Comparison of ENCODE assay signal across 8 cellular contexts in the genomic region with DNA sequence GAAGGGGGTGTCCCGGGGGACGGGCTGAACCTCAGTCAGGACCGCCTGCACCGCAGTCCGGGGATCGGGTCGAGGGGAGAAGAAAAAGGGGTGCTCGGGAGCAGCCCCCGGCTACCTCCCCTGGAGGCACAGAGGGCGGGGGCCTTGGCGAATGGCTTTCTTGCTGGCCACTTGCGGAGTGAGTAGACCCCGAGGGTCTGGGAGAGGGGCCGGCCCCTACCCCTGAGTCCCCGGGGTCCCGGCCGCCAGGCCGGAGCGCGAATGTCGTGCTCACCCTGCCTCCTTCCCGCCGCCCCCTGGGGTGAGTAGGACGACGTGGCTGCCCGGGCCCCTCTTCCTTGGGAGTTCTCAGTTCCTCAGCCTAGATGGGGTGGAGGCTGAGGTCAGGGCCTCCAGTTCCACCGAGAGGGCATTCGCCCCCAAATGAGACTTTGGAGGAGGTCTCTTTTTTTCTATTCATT.
A peak's percentile ranks its signal among the peaks of the same experiment; 100 is the strongest.
DNase-seq lines count a peak whose midpoint lies in the region; ATAC-seq and TF ChIP-seq lines count a peak whose summit lies in the region.

No MANE protein-coding gene starts in this region.

- no peak overlapping the region for H3K27ac ChIP-seq in duodenal mucosa (ENCODE audit: low read depth, low read length)

- H3K4me3 ChIP-seq in duodenal mucosa (ENCODE audit: low read depth in 1 of 2, low read length in 2 of 2): peak overlapping the region; percentile 81 to 88

- H3K27me3 Mint-ChIP-seq in mesothelial cell of epicardium (ENCODE audit: low read depth): no peaks in the 10 kb centered on the region

- no peak for TF ChIP-seq CTCF in mesothelial cell of epicardium (IDR thresholded peaks at IDR 0.05; ENCODE audit: unreplicated experiment)

- H3K9ac ChIP-seq in duodenal mucosa (ENCODE audit: low read depth in 1 of 2, low read length in 2 of 2): peak overlapping the region; percentile 53 to 68

- peaks cover 3% of the 10 kb centered on the region for H3K9me3 Mint-ChIP-seq in mesothelial cell of epicardium

- H3K4me3 Mint-ChIP-seq in mesothelial cell of epicardium: peak overlapping the region; percentile 78

- H3K36me3 ChIP-seq in duodenal mucosa (ENCODE audit: control insufficient read depth in 1 of 2, insufficient read depth in 2 of 2, low read length in 2 of 2): no peaks in the 10 kb centered on the region

- H3K36me3 Mint-ChIP-seq in mesothelial cell of epicardium: peaks cover 3% of the 10 kb centered on the region

- no peak for DNase-seq in activated CD4-positive, CD25-positive, alpha-beta regulatory T cell treated with anti-CD3 and anti-CD28 coated beads, Interleukin-2, amount 50 U/mL, for 72 hours
- DNase-seq in NOMO-1 treated with DMSO at 0.1 percent for 48 hours (lab: John Stamatoyannopoulos, UW; ENCODE audit: unreplicated experiment): peak; percentile 31
- DNase-seq in mesothelial cell of epicardium (ENCODE audit: low spot score in 2 of 2, unreplicated experiment in 2 of 2): no peak
- no peak for DNase-seq in NK-92 treated with Interleukin-12 subunit alpha and Interleukin-12 subunit beta, amount 100 ng/mL, for 24 hours (lab: John Stamatoyannopoulos, UW)

- peak; percentile 1 to 2 for ATAC-seq in activated CD4-positive, CD25-positive, alpha-beta regulatory T cell treated with anti-CD3 and anti-CD28 coated beads, Interleukin-2, amount 50 U/mL, for 24 hours
- ATAC-seq in HG02642 (IDR thresholded peaks at IDR 0.05; ENCODE audit: poor library complexity, unreplicated experiment) (peak; percentile 37), HG02970 (IDR thresholded peaks at IDR 0.05; ENCODE audit: low FRiP score, unreplicated experiment) (no peak)

- H3K9me3 ChIP-seq in duodenal mucosa (ENCODE audit: control insufficient read depth in 1 of 2, low read length in 2 of 2): no peaks in the 10 kb centered on the region

- H3K4me1 Mint-ChIP-seq in mesothelial cell of epicardium: peaks cover 52% of the 10 kb centered on the region

- H3K4me1 ChIP-seq in duodenal mucosa (ENCODE audit: control insufficient read depth in 1 of 2, insufficient read depth in 2 of 2, low read length in 2 of 2): peaks cover 6 to 18% of the 10 kb centered on the region in 2 donors

- H3K27ac Mint-ChIP-seq in mesothelial cell of epicardium: peak overlapping the region; percentile 93

- no peaks in the 10 kb centered on the region for H3K27me3 ChIP-seq in duodenal mucosa (ENCODE audit: control insufficient read depth in 1 of 2, insufficient read depth in 2 of 2, low read length in 2 of 2)
